In genomic region chr9:68780377-68780707, GRCh38 we compare ENCODE assay signal across 7 cellular contexts.
A peak's percentile ranks its signal among the peaks of the same experiment; 100 is the strongest.
DNase-seq lines count a peak whose midpoint lies in the region; ATAC-seq and TF ChIP-seq lines count a peak whose summit lies in the region.

No MANE protein-coding gene starts in this region.

- intact Hi-C loops in tibial artery (cut with DNase I; ENCODE audit: low total_unique reads): no loop called here

- H3K4me1 Mint-ChIP-seq in HFFc6 (ENCODE audit: low read depth): no peaks in the 10 kb centered on the region

- H3K9me3 Mint-ChIP-seq in HFFc6: no peaks in the 10 kb centered on the region

- H3K27ac Mint-ChIP-seq in HFFc6: no peak overlapping the region

- no peaks in the 10 kb centered on the region for H3K27me3 Mint-ChIP-seq in HFFc6 (ENCODE audit: insufficient read depth)

- H3K27ac ChIP-seq in tibial artery: peak overlapping the region; percentile 91 to 95

- H3K9me3 ChIP-seq in adipocyte (ENCODE audit: control insufficient read depth, low read length) (no peaks in the 10 kb centered on the region), tibial artery (no peaks in the 10 kb centered on the region)

- DNase-seq in HFFc6 (no peak), adipocyte (ENCODE audit: low read depth) (no peak), kidney epithelial cell (ENCODE audit: low read depth) (no peak), tibial artery (no peak), occipital lobe (lab: John Stamatoyannopoulos, UW) (no peak), GF-D8 (lab: John Stamatoyannopoulos, UW) (no peak)

- peak; percentile 19; the same call in 1 of the 2 replicates for TF ChIP-seq CTCF in HFFc6 (IDR thresholded peaks at IDR 0.05)
- TF ChIP-seq CTCF in kidney epithelial cell (IDR thresholded peaks at IDR 0.05; ENCODE audit: insufficient read depth, low read length, poor library complexity, severe bottlenecking): no peak
- no peak for TF ChIP-seq CTCF in tibial artery (IDR thresholded peaks at IDR 0.05)

- H3K4me3 Mint-ChIP-seq in HFFc6: no peak overlapping the region

- ATAC-seq in HG03469 (IDR thresholded peaks at IDR 0.05; ENCODE audit: unreplicated experiment): no peak

- no peaks in the 10 kb centered on the region for H3K27me3 ChIP-seq in adipocyte (replicated peaks; ENCODE audit: control insufficient read depth, insufficient read depth, low read length)
- H3K27me3 ChIP-seq in kidney epithelial cell (ENCODE audit: control insufficient read depth, insufficient read depth, low read length): no peaks in the 10 kb centered on the region
- H3K27me3 ChIP-seq in tibial artery: no peaks in the 10 kb centered on the region

- H3K9ac ChIP-seq in adipocyte (ENCODE audit: low read length): peak overlapping the region; percentile 99

- H3K4me1 ChIP-seq in adipocyte (ENCODE audit: control insufficient read depth, insufficient read depth, low read length): peaks cover 38% of the 10 kb centered on the region
- H3K4me1 ChIP-seq in tibial artery: peaks cover 0 to 74% (median 34%) of the 10 kb centered on the region in 4 donors

- H3K36me3 ChIP-seq in adipocyte (ENCODE audit: control insufficient read depth, insufficient read depth, low read length, severe bottlenecking) (no peaks in the 10 kb centered on the region), kidney epithelial cell (ENCODE audit: control insufficient read depth, insufficient read depth, low read length) (no peaks in the 10 kb centered on the region), tibial artery (no peaks in the 10 kb centered on the region)

- H3K36me3 Mint-ChIP-seq in HFFc6 (ENCODE audit: low read depth): no peaks in the 10 kb centered on the region

- H3K4me3 ChIP-seq in adipocyte (ENCODE audit: low read length) (peak overlapping the region; percentile 95), kidney epithelial cell (ENCODE audit: low read depth, low read length) (peak overlapping the region; percentile 69), tibial artery (peak overlapping the region; percentile 75 to 78)
